Comparison of ENCODE assay signal across 1 cellular context in genomic region chr14:44961730-44962572, GRCh38.
TF ChIP-seq lines count a peak whose summit lies in the region.

Gene KLHL28 (minus strand): TSS chr14:44961947. CDS start chr14:44945928, 16,019 bp downstream.
Gene TOGARAM1 (plus strand): TSS chr14:44962190. CDS start chr14:44962422, 232 bp downstream.

TF ChIP-seq in HepG2, 621 proteins besides CTCF, POLR2A, EP300 and RAD21 (continued from another document):
- TF ChIP-seq NFRKB (IDR thresholded peaks at IDR 0.05) = 0 out of 2 replicates have a peak, but pooled peaks have one; percentile 13
